3 cellular contexts compared by ENCODE assay signal in genomic region chr4:100075056-100075455, GRCh38.
TF ChIP-seq lines count a peak whose summit lies in the region.

No MANE protein-coding gene starts in this region.

TF ChIP-seq in GM23338, 12 proteins besides CTCF, POLR2A, EP300 and RAD21 (continues in another document):
- no peak for TF ChIP-seq ETS1 (IDR thresholded peaks at IDR 0.05)
- TF ChIP-seq NANOG (IDR thresholded peaks at IDR 0.05; ENCODE audit: borderline replicate concordance): no peak
- TF ChIP-seq JUNB (IDR thresholded peaks at IDR 0.05; ENCODE audit: unreplicated experiment): no peak
- no peak for TF ChIP-seq ZNF462 (CRISPR knock-in tag; IDR thresholded peaks at IDR 0.05)
- TF ChIP-seq EZH2 (IDR thresholded peaks at IDR 0.05; ENCODE audit: low read depth, unreplicated experiment): no peak

TF ChIP-seq in H1, 55 proteins besides CTCF, POLR2A, EP300 and RAD21:
- TF ChIP-seq NRF1 (IDR thresholded peaks at IDR 0.05; ENCODE audit: low read depth, low read length): no peak
- no peak for TF ChIP-seq RFX5 (IDR thresholded peaks at IDR 0.05; ENCODE audit: borderline replicate concordance, low read depth, low read length)
- TF ChIP-seq RBBP5 (IDR thresholded peaks at IDR 0.05; ENCODE audit: borderline replicate concordance, low read depth, low read length): no peak
- TF ChIP-seq PHF8 (conservative IDR thresholded peaks at IDR 0.05; ENCODE audit: low read depth, low read length): no peak
- TF ChIP-seq HDAC6 (IDR thresholded peaks at IDR 0.05; ENCODE audit: low read depth, low read length): no peak
- TF ChIP-seq BRCA1 (IDR thresholded peaks at IDR 0.05; ENCODE audit: low read depth, low read length): no peak
- no peak for TF ChIP-seq SRF (IDR thresholded peaks at IDR 0.05; ENCODE audit: low read depth, low read length)
- TF ChIP-seq TAF7 (optimal IDR thresholded peaks at IDR 0.05; ENCODE audit: borderline replicate concordance, low read depth, low read length): no peak
- TF ChIP-seq SAP30 (IDR thresholded peaks at IDR 0.05; ENCODE audit: insufficient read depth, insufficient replicate concordance, low read length): no peak

TF ChIP-seq in HepG2, 621 proteins besides CTCF, POLR2A, EP300 and RAD21:
- TF ChIP-seq CENPX (CRISPR knock-in tag; IDR thresholded peaks at IDR 0.05) (no peak), CHD2 (IDR thresholded peaks at IDR 0.05; ENCODE audit: low read depth, low read length) (no peak), ZNF724P (CRISPR knock-in tag; IDR thresholded peaks at IDR 0.05; ENCODE audit: borderline replicate concordance) (no peak), ATF7-NPFF (CRISPR knock-in tag; IDR thresholded peaks at IDR 0.05; ENCODE audit: low read depth) (no peak), SKIL (CRISPR knock-in tag; IDR thresholded peaks at IDR 0.05; ENCODE audit: borderline replicate concordance) (no peak), ZNF264 (CRISPR knock-in tag; IDR thresholded peaks at IDR 0.05) (no peak), ZC3H4 (CRISPR knock-in tag; IDR thresholded peaks at IDR 0.05; ENCODE audit: borderline replicate concordance) (no peak), BATF2 (CRISPR knock-in tag; IDR thresholded peaks at IDR 0.05) (no peak)
